In the genomic region with DNA sequence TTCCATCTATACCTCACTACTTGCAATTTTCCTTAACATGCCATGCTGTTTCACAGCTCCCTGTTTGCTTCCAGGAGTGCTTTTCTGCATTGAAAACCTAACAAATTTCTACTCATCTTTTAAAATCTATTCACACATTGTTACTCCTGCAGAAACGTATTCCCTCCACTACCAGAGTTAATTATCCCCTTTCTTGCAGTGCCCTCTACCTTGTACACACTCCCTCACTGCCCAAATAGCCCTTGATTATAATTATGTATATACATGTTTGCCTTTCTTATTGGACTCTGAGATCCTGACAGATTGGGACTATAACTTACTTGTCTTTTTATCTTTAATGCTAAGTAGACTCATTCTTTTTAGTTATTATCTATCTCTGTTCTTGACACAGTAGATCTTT, we compare ENCODE assay signal across 21 cellular contexts.
A peak's percentile ranks its signal among the peaks of the same experiment; 100 is the strongest.
DNase-seq lines count a peak whose midpoint lies in the region; ATAC-seq and TF ChIP-seq lines count a peak whose summit lies in the region.
"Had no signal": no experiment of that assay in that cellular context is flagged by ENCODE, and none has a peak within 500 bp of the region (broad histone marks: within the 10 kb centered on the region; RNA-seq: fewer than 3 reads in every experiment).

No MANE protein-coding gene starts in this region.

- no peaks in the 10 kb centered on the region for H3K4me1 ChIP-seq in right atrium auricular region
- peaks cover 0 to 18% (median 0%) of the 10 kb centered on the region in 9 donors for H3K4me1 ChIP-seq in heart right ventricle
- H3K4me1 ChIP-seq in right cardiac atrium (ENCODE audit: control insufficient read depth, insufficient read depth, low read length) = no peaks in the 10 kb centered on the region
- H3K4me1 ChIP-seq: A549, BE2C had no signal

- H3K36me3 ChIP-seq in right atrium auricular region (no peaks in the 10 kb centered on the region), heart right ventricle (no peaks in the 10 kb centered on the region)
- H3K36me3 ChIP-seq: BE2C had no signal

- H3K27ac ChIP-seq in right atrium auricular region (no peak overlapping the region), heart right ventricle (no peak overlapping the region), right cardiac atrium (ENCODE audit: low read length) (no peak overlapping the region)
- H3K27ac ChIP-seq: A549, GM23248 had no signal

- no peaks in the 10 kb centered on the region for H3K9me3 ChIP-seq in right atrium auricular region
- H3K9me3 ChIP-seq in heart right ventricle = peaks cover 0 to 19% (median 0%) of the 10 kb centered on the region in 11 donors
- no peaks in the 10 kb centered on the region for H3K9me3 ChIP-seq in right cardiac atrium (ENCODE audit: control insufficient read depth, low read length)
- H3K9me3 ChIP-seq: A549, BE2C had no signal

- H3K27me3 ChIP-seq in right atrium auricular region (no peaks in the 10 kb centered on the region), heart right ventricle (no peaks in the 10 kb centered on the region), right cardiac atrium (ENCODE audit: control insufficient read depth, insufficient read depth) (no peaks in the 10 kb centered on the region)
- H3K27me3 ChIP-seq: BE2C had no signal

- no peak for DNase-seq in Right ventricle myocardium inferior (ENCODE audit: missing footprints)
- DNase-seq in right atrium auricular region (ENCODE audit: low spot score) = no peak
- no peak for DNase-seq in heart right ventricle
- DNase-seq in right cardiac atrium = no peak
- DNase-seq in left ventricle myocardium superior = no peak
- no peak for DNase-seq in NOMO-1 treated with dmso at 0.1 percent for 144 hours (lab: John Stamatoyannopoulos, UW; ENCODE audit: unreplicated experiment)
- DNase-seq: 8988T; ACHN; AML-193; BE2C; C1 segment of cervical spinal cord; Calu3; CD4-positive, alpha-beta memory T cell; COR-L47; DMS53; DMS79 treated with DMSO at 0.1 percent for 48 hours; GF-D8; GM23248; H7; HCEC 1CT had no signal

- intact Hi-C loops in Right ventricle myocardium inferior (cut with DNase I) = no loop called here
- intact Hi-C loops in heart right ventricle (cut with DNase I) = loop anchor here in 7 of 10 donors (5.0 to 10.0 kb wide), 4 partner anchors 208 to 470 kb away; no protein-coding TSS in a partner anchor
- intact Hi-C loops in right cardiac atrium (cut with DNase I) = loop anchor here in 3 of 4 donors (5.0 to 10.0 kb wide), 3 partner anchors 200 to 213 kb away; no protein-coding TSS in a partner anchor
- intact Hi-C loops in left ventricle myocardium superior (cut with micrococcal nuclease) = loop anchor here (10.0 kb wide), 1 partner anchor 210 kb away; no protein-coding TSS in a partner anchor

- TF ChIP-seq CTCF in right atrium auricular region (IDR thresholded peaks at IDR 0.05) (peak in 1 of 2 donors; percentile 47), heart right ventricle (IDR thresholded peaks at IDR 0.05) (peak in 5 of 9 donors; percentile 14 to 36 (median 35))

- WGBS in heart right ventricle, 2 donors = 44 to 54% methylated on average over 1 of the region's 1 CpG
- WGBS in right cardiac atrium = 44% methylated on average over 1 of the region's 1 CpG

- ATAC-seq in Right ventricle myocardium inferior (peak; percentile 50), heart right ventricle (peak in 3 of 8 donors; percentile 58 to 73 (median 60)), right cardiac atrium (no peak), left ventricle myocardium superior (peak; percentile 66)
- ATAC-seq: A549 had no signal

- H3K4me3 ChIP-seq in right atrium auricular region = no peak overlapping the region
- no peak overlapping the region for H3K4me3 ChIP-seq in heart right ventricle
- no peak overlapping the region for H3K4me3 ChIP-seq in right cardiac atrium (ENCODE audit: low read length)
- H3K4me3 ChIP-seq: A549, GM23248 had no signal

Comparison
In these comparisons a context has a peak if more than half of its experiments do, and no peak if none do; other contexts are left out.
1. ATAC-seq: peak in Right ventricle myocardium inferior (single experiment) and left ventricle myocardium superior (single experiment); none in right cardiac atrium (0 of 2).